In genomic region chr7:33887576-33887975, GRCh38 we compare ENCODE assay signal across 24 cellular contexts. TPM values are rescaled to one million over a fixed set of nuclear protein-coding genes. Genes with fewer than 3 reads are reported as not detected.
"Had no signal": no experiment of that assay in that cellular context is flagged by ENCODE, and none has a peak within 500 bp of the region (broad histone marks: within the 10 kb centered on the region; RNA-seq: fewer than 3 reads in every experiment).

No MANE protein-coding gene starts in this region.

- H3K36me3 Mint-ChIP-seq: activated naive CD4-positive, alpha-beta T cell treated with anti-CD3 and anti-CD28 coated beads, Interleukin-2, amount 10 ng/mL, durations not matched to agents 7 days and 5 days; activated naive CD8-positive, alpha-beta T cell treated with anti-CD3 and anti-CD28 coated beads for 36 hours; IgD-negative memory B cell had no signal

- H3K27ac ChIP-seq: WERI-Rb-1 had no signal

- H3K36me3 ChIP-seq: WERI-Rb-1 had no signal

- H3K4me3 Mint-ChIP-seq: activated CD4-positive, alpha-beta memory T cell treated with anti-CD3 and anti-CD28 coated beads, Interleukin-2, amount 10 ng/mL, durations not matched to agents 7 days and 5 days; activated CD4-positive, alpha-beta T cell treated with anti-CD3 and anti-CD28 coated beads for 36 hours; activated naive CD4-positive, alpha-beta T cell treated with anti-CD3 and anti-CD28 coated beads, Interleukin-2, amount 10 ng/mL, durations not matched to agents 7 days and 5 days; activated naive CD8-positive, alpha-beta T cell treated with anti-CD3 and anti-CD28 coated beads for 36 hours; activated T-helper 17 cell treated with anti-CD3 and anti-CD28 coated beads, Interleukin-2, amount 50 U/mL, for 72 hours; T-helper 2 cell treated with Interferon-gamma antibody and Interleukin-4, amounts not matched to agents 5 μg/mL and 100 μg/mL, for 36 hours had no signal

- H3K4me1 Mint-ChIP-seq: activated CD4-positive, alpha-beta memory T cell treated with anti-CD3 and anti-CD28 coated beads, Interleukin-2, amount 10 ng/mL, durations not matched to agents 7 days and 5 days; activated CD4-positive, alpha-beta T cell treated with anti-CD3 and anti-CD28 coated beads for 36 hours; activated naive CD4-positive, alpha-beta T cell treated with anti-CD3 and anti-CD28 coated beads, Interleukin-2, amount 10 ng/mL, durations not matched to agents 7 days and 5 days; activated naive CD8-positive, alpha-beta T cell treated with anti-CD3 and anti-CD28 coated beads for 36 hours; activated T-helper 17 cell treated with anti-CD3 and anti-CD28 coated beads, Interleukin-2, amount 50 U/mL, for 72 hours; IgD-negative memory B cell had no signal

- FAIRE-seq: RCC 7860 had no signal

- H3K9me3 Mint-ChIP-seq: activated CD4-positive, alpha-beta memory T cell treated with anti-CD3 and anti-CD28 coated beads, Interleukin-2, amount 10 ng/mL, durations not matched to agents 7 days and 5 days; activated naive CD4-positive, alpha-beta T cell treated with anti-CD3 and anti-CD28 coated beads, Interleukin-2, amount 10 ng/mL, durations not matched to agents 7 days and 5 days; activated naive CD8-positive, alpha-beta T cell treated with anti-CD3 and anti-CD28 coated beads for 36 hours; activated T-helper 17 cell treated with anti-CD3 and anti-CD28 coated beads, Interleukin-2, amount 50 U/mL, for 72 hours; IgD-negative memory B cell; T-helper 2 cell treated with Interferon-gamma antibody and Interleukin-4, amounts not matched to agents 5 μg/mL and 100 μg/mL, for 36 hours had no signal

- ATAC-seq: activated CD4-positive, alpha-beta T cell treated with anti-CD3 and anti-CD28 coated beads for 36 hours; activated T-helper 17 cell treated with anti-CD3 and anti-CD28 coated beads, Interleukin-2, amount 50 U/mL, for 72 hours; PC-3 had no signal

- H3K27ac Mint-ChIP-seq: activated CD4-positive, alpha-beta memory T cell treated with anti-CD3 and anti-CD28 coated beads, Interleukin-2, amount 10 ng/mL, durations not matched to agents 7 days and 5 days; activated CD4-positive, alpha-beta T cell treated with anti-CD3 and anti-CD28 coated beads for 36 hours; activated naive CD4-positive, alpha-beta T cell treated with anti-CD3 and anti-CD28 coated beads, Interleukin-2, amount 10 ng/mL, durations not matched to agents 7 days and 5 days; activated naive CD8-positive, alpha-beta T cell treated with anti-CD3 and anti-CD28 coated beads for 36 hours; activated T-helper 17 cell treated with anti-CD3 and anti-CD28 coated beads, Interleukin-2, amount 50 U/mL, for 72 hours; IgD-negative memory B cell; T-helper 2 cell treated with Interferon-gamma antibody and Interleukin-4, amounts not matched to agents 5 μg/mL and 100 μg/mL, for 36 hours had no signal

- DNase-seq: activated CD4-positive, alpha-beta memory T cell treated with anti-CD3 and anti-CD28 coated beads, Interleukin-2, amount 10 ng/mL, durations not matched to agents 7 days and 5 days; activated CD4-positive, alpha-beta T cell treated with anti-CD3 and anti-CD28 coated beads for 36 hours; activated CD4-positive, alpha-beta T cell treated with anti-CD3 and anti-CD28 coated beads, Interleukin-2, amount 50 U/mL, for 1 hour; activated gamma-delta T cell; activated naive CD4-positive, alpha-beta T cell treated with anti-CD3 and anti-CD28 coated beads, Interleukin-2, amount 10 ng/mL, durations not matched to agents 7 days and 5 days; activated naive CD8-positive, alpha-beta T cell treated with anti-CD3 and anti-CD28 coated beads for 36 hours; activated T-cell treated with anti-CD3 and anti-CD28 coated beads for 4 hours; activated T-cell treated with anti-CD3 and anti-CD28 coated beads, Interleukin-2, amount 50 U/mL, for 48 hours; KG1; NCI-H1092; NCI-H1694; NCI-H2029; NCI-H2107; NCI-H510A treated with DMSO at 0.1 percent for 48 hours; NK-92 treated with Interleukin-12 subunit alpha and Interleukin-12 subunit beta, amount 100 ng/mL, for 24 hours; SHP77 treated with DMSO at 0.1 percent for 48 hours; WERI-Rb-1 had no signal

RNA-seq across cellular contexts. Expression of gene BMPER, which starts 17.8 kb away (rescaled TPM):
- total RNA-seq: activated CD4-positive, alpha-beta memory T cell treated with anti-CD3 and anti-CD28 coated beads, Interleukin-2, amount 10 ng/mL, durations not matched to agents 7 days and 5 days; activated CD4-positive, alpha-beta T cell treated with anti-CD3 and anti-CD28 coated beads for 36 hours; activated CD8-positive, alpha-beta memory T cell treated with anti-CD3 and anti-CD28 coated beads for 36 hours; activated naive CD8-positive, alpha-beta T cell treated with anti-CD3 and anti-CD28 coated beads for 36 hours; T-helper 1 cell treated with Interleukin-12 subunit alpha and Interleukin-12 subunit beta and Interleukin-4 antibody, amounts not matched to agents 30 ng/mL and 1 ng/mL, for 36 hours had no signal
- polyA plus RNA-seq: IgD-negative memory B cell had no signal
